8 cellular contexts compared by ENCODE assay signal in the genomic region with DNA sequence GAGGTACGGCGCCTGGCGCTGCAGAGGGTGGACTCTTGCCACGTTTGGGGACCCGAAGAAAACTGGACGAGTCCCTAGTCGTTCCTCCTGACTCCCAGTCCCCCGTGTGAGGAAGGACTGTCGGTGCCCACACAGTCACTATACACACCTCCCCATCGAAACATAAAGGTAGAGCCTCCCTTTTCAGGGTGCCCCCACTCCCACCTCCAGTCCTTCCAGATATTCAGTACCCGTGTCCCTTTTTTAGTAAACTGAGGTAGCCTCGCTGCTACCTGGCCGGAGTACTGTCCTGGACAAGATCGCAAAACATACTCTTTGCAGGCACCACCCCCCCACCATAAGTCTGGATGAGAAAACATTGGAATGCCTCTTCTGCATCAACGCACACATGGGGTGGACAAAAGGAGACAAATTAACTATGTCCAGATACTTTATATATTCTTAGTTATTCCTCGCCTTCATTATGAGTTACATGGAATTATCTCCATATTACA. TPM values are rescaled to one million over a fixed set of nuclear protein-coding genes. Genes with fewer than 3 reads are reported as not detected.
A peak's percentile ranks its signal among the peaks of the same experiment; 100 is the strongest.
DNase-seq lines count a peak whose midpoint lies in the region; TF ChIP-seq lines count a peak whose summit lies in the region.

No MANE protein-coding gene starts in this region.

- DNase-seq in T-helper 1 cell (no peak), immature natural killer cell (no peak), suprapubic skin (ENCODE audit: low spot score in 2 of 2) (no peak), germinal center (ENCODE audit: low spot score) (no peak), T-helper 9 cell (no peak), NCI-H2107 (lab: John Stamatoyannopoulos, UW) (no peak)
- no peak for DNase-seq in activated T-helper 2 cell treated with anti-CD3 and anti-CD28 coated beads, Interferon-gamma antibody, Interleukin-2, Interleukin-4, amounts not matched to agents 10 μg/mL and 5 μg/mL and 100 μg/mL, durations not matched to agents 14 hours and 24 hours and 36 hours (ENCODE audit: low spot score)

- H3K27ac Mint-ChIP-seq in T-helper 1 cell treated with Interleukin-12 subunit alpha and Interleukin-12 subunit beta and Interleukin-4 antibody, amounts not matched to agents 30 μg/mL and 1 μg/mL, for 36 hours: peak overlapping the region; percentile 96
- peak overlapping the region; percentile 89 for H3K27ac Mint-ChIP-seq in activated T-helper 2 cell treated with anti-CD3 and anti-CD28 coated beads, Interferon-gamma antibody, Interleukin-2, Interleukin-4, amounts not matched to agents 10 μg/mL and 5 μg/mL and 100 μg/mL, durations not matched to agents 14 hours and 24 hours and 36 hours
- H3K27ac Mint-ChIP-seq in immature natural killer cell: peak overlapping the region; percentile 86 to 98 (median 96)

- no peaks in the 10 kb centered on the region for H3K9me3 Mint-ChIP-seq in T-helper 1 cell treated with Interleukin-12 subunit alpha and Interleukin-12 subunit beta and Interleukin-4 antibody, amounts not matched to agents 30 μg/mL and 1 μg/mL, for 36 hours
- no peaks in the 10 kb centered on the region for H3K9me3 Mint-ChIP-seq in activated T-helper 2 cell treated with anti-CD3 and anti-CD28 coated beads, Interferon-gamma antibody, Interleukin-2, Interleukin-4, amounts not matched to agents 10 μg/mL and 5 μg/mL and 100 μg/mL, durations not matched to agents 14 hours and 24 hours and 36 hours
- no peaks in the 10 kb centered on the region for H3K9me3 Mint-ChIP-seq in immature natural killer cell

- no peaks in the 10 kb centered on the region for H3K9me3 ChIP-seq in suprapubic skin

- H3K4me3 Mint-ChIP-seq in T-helper 1 cell treated with Interleukin-12 subunit alpha and Interleukin-12 subunit beta and Interleukin-4 antibody, amounts not matched to agents 30 μg/mL and 1 μg/mL, for 36 hours: peak overlapping the region; percentile 89
- peak overlapping the region; percentile 91 for H3K4me3 Mint-ChIP-seq in activated T-helper 2 cell treated with anti-CD3 and anti-CD28 coated beads, Interferon-gamma antibody, Interleukin-2, Interleukin-4, amounts not matched to agents 10 μg/mL and 5 μg/mL and 100 μg/mL, durations not matched to agents 14 hours and 24 hours and 36 hours (ENCODE audit: low read depth)
- H3K4me3 Mint-ChIP-seq in immature natural killer cell: peak overlapping the region; percentile 94 to 98 (median 95)

- H3K27me3 ChIP-seq in suprapubic skin: no peaks in the 10 kb centered on the region

- peak overlapping the region; percentile 95 for H3K27ac ChIP-seq in suprapubic skin

- TF ChIP-seq CTCF in suprapubic skin (IDR thresholded peaks at IDR 0.05): no peak

- TF ChIP-seq EP300 in suprapubic skin (IDR thresholded peaks at IDR 0.05): no peak

- WGBS in suprapubic skin: 7% methylated on average over 13 of the region's 16 CpGs

- intact Hi-C loops in activated T-helper 2 cell treated with anti-CD3 and anti-CD28 coated beads, Interferon-gamma antibody, Interleukin-2, Interleukin-4, amounts not matched to agents 10 μg/mL and 5 μg/mL and 100 μg/mL, durations not matched to agents 14 hours and 24 hours and 36 hours (cut with micrococcal nuclease): loop anchor here (2.0 to 5.0 kb wide), 2 partner anchors 126 to 174 kb away; a partner anchor contains a TSS

- peaks cover 36% of the 10 kb centered on the region for H3K4me1 ChIP-seq in suprapubic skin

- no peaks in the 10 kb centered on the region for H3K27me3 Mint-ChIP-seq in T-helper 1 cell treated with Interleukin-12 subunit alpha and Interleukin-12 subunit beta and Interleukin-4 antibody, amounts not matched to agents 30 μg/mL and 1 μg/mL, for 36 hours (ENCODE audit: low read depth)
- no peaks in the 10 kb centered on the region for H3K27me3 Mint-ChIP-seq in activated T-helper 2 cell treated with anti-CD3 and anti-CD28 coated beads, Interferon-gamma antibody, Interleukin-2, Interleukin-4, amounts not matched to agents 10 μg/mL and 5 μg/mL and 100 μg/mL, durations not matched to agents 14 hours and 24 hours and 36 hours (ENCODE audit: low read depth)
- H3K27me3 Mint-ChIP-seq in immature natural killer cell (ENCODE audit: low read depth in 3 of 3): peaks cover 7 to 22% (median 15%) of the 10 kb centered on the region in 3 donors

- no peaks in the 10 kb centered on the region for H3K36me3 ChIP-seq in suprapubic skin

- H3K4me3 ChIP-seq in suprapubic skin: peak overlapping the region; percentile 97

- peaks cover 37% of the 10 kb centered on the region for H3K4me1 Mint-ChIP-seq in T-helper 1 cell treated with Interleukin-12 subunit alpha and Interleukin-12 subunit beta and Interleukin-4 antibody, amounts not matched to agents 30 μg/mL and 1 μg/mL, for 36 hours (ENCODE audit: low read depth)
- peaks cover 36% of the 10 kb centered on the region for H3K4me1 Mint-ChIP-seq in activated T-helper 2 cell treated with anti-CD3 and anti-CD28 coated beads, Interferon-gamma antibody, Interleukin-2, Interleukin-4, amounts not matched to agents 10 μg/mL and 5 μg/mL and 100 μg/mL, durations not matched to agents 14 hours and 24 hours and 36 hours (ENCODE audit: low read depth)
- H3K4me1 Mint-ChIP-seq in immature natural killer cell: peaks cover 49 to 50% of the 10 kb centered on the region in 2 donors

- peaks cover 15% of the 10 kb centered on the region for H3K36me3 Mint-ChIP-seq in T-helper 1 cell treated with Interleukin-12 subunit alpha and Interleukin-12 subunit beta and Interleukin-4 antibody, amounts not matched to agents 30 μg/mL and 1 μg/mL, for 36 hours (ENCODE audit: low read depth)
- peaks cover 30% of the 10 kb centered on the region for H3K36me3 Mint-ChIP-seq in activated T-helper 2 cell treated with anti-CD3 and anti-CD28 coated beads, Interferon-gamma antibody, Interleukin-2, Interleukin-4, amounts not matched to agents 10 μg/mL and 5 μg/mL and 100 μg/mL, durations not matched to agents 14 hours and 24 hours and 36 hours (ENCODE audit: low read depth)
- H3K36me3 Mint-ChIP-seq in immature natural killer cell: no peaks in the 10 kb centered on the region

- TF ChIP-seq POLR2A in suprapubic skin (IDR thresholded peaks at IDR 0.05): no peak

RNA-seq across cellular contexts. Expression of a gene that starts 0.6 kb away (rescaled TPM):
- total RNA-seq in activated T-helper 2 cell treated with anti-CD3 and anti-CD28 coated beads, Interferon-gamma antibody, Interleukin-2, Interleukin-4, amounts not matched to agents 10 μg/mL and 5 μg/mL and 100 μg/mL, durations not matched to agents 14 hours and 24 hours and 36 hours: 93.3 and 100 TPM in 2 replicates
- polyA plus RNA-seq in immature natural killer cell: 10 to 100 TPM in 1 of 3 donors, 1 to 10 TPM in 2; 1.1 to 29.6 (median 3.8) TPM
- total RNA-seq in suprapubic skin: 100 to 1,000 TPM in 2 of 4 donors, 10 to 100 TPM in 2; 88.1 to 121 (median 104) TPM

RNA-seq across cellular contexts. Expression of a gene that starts 8.6 kb away (rescaled TPM):
- total RNA-seq in activated T-helper 2 cell treated with anti-CD3 and anti-CD28 coated beads, Interferon-gamma antibody, Interleukin-2, Interleukin-4, amounts not matched to agents 10 μg/mL and 5 μg/mL and 100 μg/mL, durations not matched to agents 14 hours and 24 hours and 36 hours: 14.2 and 16.0 TPM in 2 replicates
- polyA plus RNA-seq in immature natural killer cell: 10 to 100 TPM; 11.0 to 22.5 (median 16.5) TPM
- 1 to 10 TPM; 1.1 to 3.6 (median 1.6) TPM for total RNA-seq in suprapubic skin

RNA-seq across cellular contexts. Expression of a gene that starts 33.4 kb away (rescaled TPM):
- not detected in 2 replicates for total RNA-seq in activated T-helper 2 cell treated with anti-CD3 and anti-CD28 coated beads, Interferon-gamma antibody, Interleukin-2, Interleukin-4, amounts not matched to agents 10 μg/mL and 5 μg/mL and 100 μg/mL, durations not matched to agents 14 hours and 24 hours and 36 hours
- polyA plus RNA-seq in immature natural killer cell: not detected
- total RNA-seq in suprapubic skin: under 1 TPM; 0.15 to 0.47 (median 0.42) TPM

RNA-seq across cellular contexts. Expression of a gene that starts 42.6 kb away (rescaled TPM):
- 65.1 and 65.7 TPM in 2 replicates for total RNA-seq in activated T-helper 2 cell treated with anti-CD3 and anti-CD28 coated beads, Interferon-gamma antibody, Interleukin-2, Interleukin-4, amounts not matched to agents 10 μg/mL and 5 μg/mL and 100 μg/mL, durations not matched to agents 14 hours and 24 hours and 36 hours
- 10 to 100 TPM; 58.5 to 75.3 (median 69.1) TPM for polyA plus RNA-seq in immature natural killer cell
- total RNA-seq in suprapubic skin: 10 to 100 TPM; 40.0 to 61.4 (median 49.6) TPM

RNA-seq across cellular contexts. Expression of a gene that starts 49.4 kb away (rescaled TPM):
- 47.1 and 53.5 TPM in 2 replicates for total RNA-seq in activated T-helper 2 cell treated with anti-CD3 and anti-CD28 coated beads, Interferon-gamma antibody, Interleukin-2, Interleukin-4, amounts not matched to agents 10 μg/mL and 5 μg/mL and 100 μg/mL, durations not matched to agents 14 hours and 24 hours and 36 hours
- 10 to 100 TPM; 15.9 to 46.0 (median 39.6) TPM for polyA plus RNA-seq in immature natural killer cell
- 100 to 1,000 TPM in 1 of 4 donors, 10 to 100 TPM in 3; 25.3 to 152 (median 62.3) TPM for total RNA-seq in suprapubic skin
